ENCODE assay signal across 1 cellular context in the genomic region with DNA sequence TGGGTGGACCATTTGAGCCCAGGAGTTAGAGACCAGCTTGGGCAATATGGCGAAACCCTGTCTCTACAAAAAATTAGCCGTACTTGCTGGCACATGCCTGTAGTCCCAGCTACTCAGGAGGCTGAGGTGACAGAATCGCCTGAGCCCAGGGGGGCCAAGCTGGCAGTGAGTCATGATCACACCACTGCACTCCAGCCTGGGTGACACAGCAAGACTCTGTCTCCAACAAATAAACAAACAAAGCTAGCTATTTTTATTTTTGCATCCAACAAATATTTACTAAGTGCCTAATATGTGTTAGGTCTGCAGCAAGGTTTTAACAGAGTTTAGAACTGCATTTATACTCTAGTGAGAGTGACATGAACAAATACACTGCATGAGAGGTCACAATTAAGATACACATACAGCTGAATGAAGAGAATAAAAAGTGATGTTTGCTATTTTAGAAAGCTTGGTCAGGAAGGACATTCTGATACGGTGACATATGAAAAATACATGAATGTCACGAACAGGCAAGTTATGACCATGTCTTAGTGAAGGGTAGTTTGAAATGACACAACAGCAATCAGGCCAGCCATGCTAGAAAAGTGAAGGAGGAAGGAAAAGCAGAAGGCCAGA.
TF ChIP-seq lines count a peak whose summit lies in the region.

No MANE protein-coding gene starts in this region.

TF ChIP-seq in K562, 482 proteins besides CTCF, POLR2A, EP300 and RAD21 (continued from another document and continues in another):
- TF ChIP-seq ZBTB9 (CRISPR knock-in tag; IDR thresholded peaks at IDR 0.05) (0 out of 2 replicates have a peak, but pooled peaks have one; percentile 36), ZFP30 (CRISPR knock-in tag; IDR thresholded peaks at IDR 0.05; ENCODE audit: borderline replicate concordance) (no peak), KLF6 (CRISPR knock-in tag; IDR thresholded peaks at IDR 0.05; ENCODE audit: borderline replicate concordance) (no peak), TSHZ1 (CRISPR knock-in tag; IDR thresholded peaks at IDR 0.05) (no peak), ZNF561 (CRISPR knock-in tag; conservative IDR thresholded peaks at IDR 0.05) (no peak), RBBP5 (IDR thresholded peaks at IDR 0.05; ENCODE audit: borderline replicate concordance, insufficient read depth, low read length, poor library complexity, severe bottlenecking) (no peak), IFI16 (CRISPR knock-in tag; IDR thresholded peaks at IDR 0.05) (peak; percentile 59; the same call in 1 of the 2 replicates), E2F3 (CRISPR knock-in tag; IDR thresholded peaks at IDR 0.05) (no peak; the same call in 1 of the 2 replicates), ZNF239 (CRISPR knock-in tag; IDR thresholded peaks at IDR 0.05) (no peak), ZNF592 (IDR thresholded peaks at IDR 0.05) (peak; percentile 98), RFX5 (IDR thresholded peaks at IDR 0.05; ENCODE audit: low read depth, low read length) (no peak), ATF2 (CRISPR knock-in tag; IDR thresholded peaks at IDR 0.05) (no peak), TAL1 (IDR thresholded peaks at IDR 0.05) (no peak), SFPQ (IDR thresholded peaks at IDR 0.05; ENCODE audit: low read depth, low read length) (no peak), HDAC8 (tag; IDR thresholded peaks at IDR 0.05) (no peak), ARID2 (IDR thresholded peaks at IDR 0.05) (no peak), CBFB (CRISPR knock-in tag; IDR thresholded peaks at IDR 0.05) (no peak), CSDE1 (IDR thresholded peaks at IDR 0.05) (no peak), PRPF4 (IDR thresholded peaks at IDR 0.05; ENCODE audit: insufficient read depth, low read depth, low read length, poor library complexity, severe bottlenecking) (no peak), STAT5B (CRISPR knock-in tag; IDR thresholded peaks at IDR 0.05) (no peak), GTF2F1 (IDR thresholded peaks at IDR 0.05; ENCODE audit: low read depth, low read length) (no peak), RFX1 (IDR thresholded peaks at IDR 0.05) (no peak), NUFIP1 (IDR thresholded peaks at IDR 0.05; ENCODE audit: partially characterized antibody) (no peak), VEZF1 (CRISPR knock-in tag; IDR thresholded peaks at IDR 0.05) (peak; percentile 81), BDP1 (IDR thresholded peaks at IDR 0.05; ENCODE audit: insufficient read depth, insufficient read length) (no peak), RBM14 (IDR thresholded peaks at IDR 0.05; ENCODE audit: borderline replicate concordance, insufficient read depth, low read depth, low read length) (no peak), ZNF12 (CRISPR knock-in tag; IDR thresholded peaks at IDR 0.05) (no peak), MECOM (CRISPR knock-in tag; IDR thresholded peaks at IDR 0.05) (no peak), NRF1 (conservative IDR thresholded peaks at IDR 0.05 in 1 of 2, IDR thresholded peaks at IDR 0.05 in 1 of 2) (peak; percentile 36 to 41; a peak in 1 of 4 replicates), IRF2 (CRISPR knock-in tag; IDR thresholded peaks at IDR 0.05) (no peak), IRF1 (CRISPR knock-in tag; IDR thresholded peaks at IDR 0.05; ENCODE audit: borderline replicate concordance) (no peak), PHTF2 (CRISPR knock-in tag; IDR thresholded peaks at IDR 0.05) (no peak), POLR2G (IDR thresholded peaks at IDR 0.05; ENCODE audit: low read depth, low read length) (no peak), ZNF695 (CRISPR knock-in tag; IDR thresholded peaks at IDR 0.05) (no peak), U2AF1 (optimal IDR thresholded peaks at IDR 0.05; ENCODE audit: low read depth, low read length) (no peak)
- TF ChIP-seq, protein P1, sequence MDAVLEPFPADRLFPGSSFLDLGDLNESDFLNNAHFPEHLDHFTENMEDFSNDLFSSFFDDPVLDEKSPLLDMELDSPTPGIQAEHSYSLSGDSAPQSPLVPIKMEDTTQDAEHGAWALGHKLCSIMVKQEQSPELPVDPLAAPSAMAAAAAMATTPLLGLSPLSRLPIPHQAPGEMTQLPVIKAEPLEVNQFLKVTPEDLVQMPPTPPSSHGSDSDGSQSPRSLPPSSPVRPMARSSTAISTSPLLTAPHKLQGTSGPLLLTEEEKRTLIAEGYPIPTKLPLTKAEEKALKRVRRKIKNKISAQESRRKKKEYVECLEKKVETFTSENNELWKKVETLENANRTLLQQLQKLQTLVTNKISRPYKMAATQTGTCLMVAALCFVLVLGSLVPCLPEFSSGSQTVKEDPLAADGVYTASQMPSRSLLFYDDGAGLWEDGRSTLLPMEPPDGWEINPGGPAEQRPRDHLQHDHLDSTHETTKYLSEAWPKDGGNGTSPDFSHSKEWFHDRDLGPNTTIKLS (IDR thresholded peaks at IDR 0.05; ENCODE audit: borderline replicate concordance, low read depth): peak; percentile 65; the same call in 1 of the 2 replicates
- TF ChIP-seq, protein P2, sequence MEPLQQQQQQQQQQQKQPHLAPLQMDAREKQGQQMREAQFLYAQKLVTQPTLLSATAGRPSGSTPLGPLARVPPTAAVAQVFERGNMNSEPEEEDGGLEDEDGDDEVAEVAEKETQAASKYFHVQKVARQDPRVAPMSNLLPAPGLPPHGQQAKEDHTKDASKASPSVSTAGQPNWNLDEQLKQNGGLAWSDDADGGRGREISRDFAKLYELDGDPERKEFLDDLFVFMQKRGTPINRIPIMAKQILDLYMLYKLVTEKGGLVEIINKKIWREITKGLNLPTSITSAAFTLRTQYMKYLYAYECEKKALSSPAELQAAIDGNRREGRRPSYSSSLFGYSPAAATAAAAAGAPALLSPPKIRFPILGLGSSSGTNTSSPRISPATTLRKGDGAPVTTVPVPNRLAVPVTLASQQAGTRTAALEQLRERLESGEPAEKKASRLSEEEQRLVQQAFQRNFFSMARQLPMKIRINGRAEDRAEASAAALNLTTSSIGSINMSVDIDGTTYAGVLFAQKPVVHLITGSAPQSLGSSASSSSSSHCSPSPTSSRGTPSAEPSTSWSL (CRISPR knock-in tag; IDR thresholded peaks at IDR 0.05; ENCODE audit: borderline replicate concordance): no peak
